1 cellular context compared by ENCODE assay signal in genomic region chr14:77799863-77800730, GRCh38.
TF ChIP-seq lines count a peak whose summit lies in the region.

Gene ADCK1 (plus strand): TSS chr14:77800109. CDS start chr14:77818979, 18,870 bp downstream.

TF ChIP-seq in HepG2, 621 proteins besides CTCF, POLR2A, EP300 and RAD21 (continued from another document and continues in another):
- TF ChIP-seq ARID3A (IDR thresholded peaks at IDR 0.05; ENCODE audit: low read depth, low read length) (no peak), HDAC1 (CRISPR knock-in tag; IDR thresholded peaks at IDR 0.05) (peak; percentile 96), POLR2AphosphoS5 (IDR thresholded peaks at IDR 0.05; ENCODE audit: low read depth, low read length) (peak; percentile 58; the same call in 1 of the 2 replicates), ZNF230 (CRISPR knock-in tag; IDR thresholded peaks at IDR 0.05) (peak; percentile 60; the same call in 1 of the 2 replicates), HOXA5 (CRISPR knock-in tag; IDR thresholded peaks at IDR 0.05) (no peak), ZNF224 (CRISPR knock-in tag; IDR thresholded peaks at IDR 0.05) (0 out of 2 replicates have a peak, but pooled peaks have one; percentile 10), PREB (CRISPR knock-in tag; IDR thresholded peaks at IDR 0.05) (0 out of 2 replicates have a peak, but pooled peaks have one; percentile 19), ZNF264 (CRISPR knock-in tag; IDR thresholded peaks at IDR 0.05) (0 out of 2 replicates have a peak, but pooled peaks have one; percentile 0), FOXC1 (CRISPR knock-in tag; IDR thresholded peaks at IDR 0.05; ENCODE audit: borderline replicate concordance) (peak; percentile 86; the same call in 1 of the 2 replicates), JUNB (CRISPR knock-in tag; IDR thresholded peaks at IDR 0.05; ENCODE audit: borderline replicate concordance) (no peak), SRSF4 (IDR thresholded peaks at IDR 0.05; ENCODE audit: low read depth, low read length, poor library complexity, severe bottlenecking) (no peak), WIZ (CRISPR knock-in tag; IDR thresholded peaks at IDR 0.05) (no peak), ZNF335 (CRISPR knock-in tag; IDR thresholded peaks at IDR 0.05) (peak; percentile 84), JDP2 (CRISPR knock-in tag; IDR thresholded peaks at IDR 0.05; ENCODE audit: borderline replicate concordance) (no peak), HES4 (CRISPR knock-in tag; IDR thresholded peaks at IDR 0.05; ENCODE audit: borderline replicate concordance) (peak; percentile 78), RXRB (CRISPR knock-in tag; IDR thresholded peaks at IDR 0.05; ENCODE audit: borderline replicate concordance) (peak; percentile 55), ZNF317 (CRISPR knock-in tag; IDR thresholded peaks at IDR 0.05) (no peak), E2F5 (CRISPR knock-in tag; conservative IDR thresholded peaks at IDR 0.05) (0 out of 2 replicates have a peak, but pooled peaks have one; percentile 32), MED1 (CRISPR knock-in tag; IDR thresholded peaks at IDR 0.05) (no peak; the same call in 1 of the 2 replicates), MEIS2 (CRISPR knock-in tag; IDR thresholded peaks at IDR 0.05) (peak; percentile 22; the same call in 1 of the 2 replicates), ARID4A (CRISPR knock-in tag; IDR thresholded peaks at IDR 0.05; ENCODE audit: borderline replicate concordance) (peak; percentile 99), GABPB1 (CRISPR knock-in tag; IDR thresholded peaks at IDR 0.05) (peak; percentile 93), GATA4 (IDR thresholded peaks at IDR 0.05; ENCODE audit: borderline replicate concordance, low read depth) (0 out of 2 replicates have a peak, but pooled peaks have one; percentile 9), PHF5A (CRISPR knock-in tag; IDR thresholded peaks at IDR 0.05; ENCODE audit: low read depth, unreplicated experiment) (no peak)
- TF ChIP-seq, protein P1, sequence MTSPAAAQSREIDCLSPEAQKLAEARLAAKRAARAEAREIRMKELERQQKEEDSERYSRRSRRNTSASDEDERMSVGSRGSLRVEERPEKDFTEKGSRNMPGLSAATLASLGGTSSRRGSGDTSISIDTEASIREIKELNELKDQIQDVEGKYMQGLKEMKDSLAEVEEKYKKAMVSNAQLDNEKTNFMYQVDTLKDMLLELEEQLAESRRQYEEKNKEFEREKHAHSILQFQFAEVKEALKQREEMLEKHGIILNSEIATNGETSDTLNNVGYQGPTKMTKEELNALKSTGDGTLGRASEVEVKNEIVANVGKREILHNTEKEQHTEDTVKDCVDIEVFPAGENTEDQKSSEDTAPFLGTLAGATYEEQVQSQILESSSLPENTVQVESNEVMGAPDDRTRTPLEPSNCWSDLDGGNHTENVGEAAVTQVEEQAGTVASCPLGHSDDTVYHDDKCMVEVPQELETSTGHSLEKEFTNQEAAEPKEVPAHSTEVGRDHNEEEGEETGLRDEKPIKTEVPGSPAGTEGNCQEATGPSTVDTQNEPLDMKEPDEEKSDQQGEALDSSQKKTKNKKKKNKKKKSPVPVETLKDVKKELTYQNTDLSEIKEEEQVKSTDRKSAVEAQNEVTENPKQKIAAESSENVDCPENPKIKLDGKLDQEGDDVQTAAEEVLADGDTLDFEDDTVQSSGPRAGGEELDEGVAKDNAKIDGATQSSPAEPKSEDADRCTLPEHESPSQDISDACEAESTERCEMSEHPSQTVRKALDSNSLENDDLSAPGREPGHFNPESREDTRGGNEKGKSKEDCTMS (CRISPR knock-in tag; conservative IDR thresholded peaks at IDR 0.05): no peak
- TF ChIP-seq, protein P2, sequence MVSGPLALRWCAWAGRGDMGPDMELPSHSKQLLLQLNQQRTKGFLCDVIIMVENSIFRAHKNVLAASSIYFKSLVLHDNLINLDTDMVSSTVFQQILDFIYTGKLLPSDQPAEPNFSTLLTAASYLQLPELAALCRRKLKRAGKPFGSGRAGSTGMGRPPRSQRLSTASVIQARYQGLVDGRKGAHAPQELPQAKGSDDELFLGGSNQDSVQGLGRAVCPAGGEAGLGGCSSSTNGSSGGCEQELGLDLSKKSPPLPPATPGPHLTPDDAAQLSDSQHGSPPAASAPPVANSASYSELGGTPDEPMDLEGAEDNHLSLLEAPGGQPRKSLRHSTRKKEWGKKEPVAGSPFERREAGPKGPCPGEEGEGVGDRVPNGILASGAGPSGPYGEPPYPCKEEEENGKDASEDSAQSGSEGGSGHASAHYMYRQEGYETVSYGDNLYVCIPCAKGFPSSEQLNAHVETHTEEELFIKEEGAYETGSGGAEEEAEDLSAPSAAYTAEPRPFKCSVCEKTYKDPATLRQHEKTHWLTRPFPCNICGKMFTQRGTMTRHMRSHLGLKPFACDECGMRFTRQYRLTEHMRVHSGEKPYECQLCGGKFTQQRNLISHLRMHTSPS (CRISPR knock-in tag; IDR thresholded peaks at IDR 0.05; ENCODE audit: low read depth): peak; percentile 65; the same call in 1 of the 2 replicates
- TF ChIP-seq, protein P3, sequence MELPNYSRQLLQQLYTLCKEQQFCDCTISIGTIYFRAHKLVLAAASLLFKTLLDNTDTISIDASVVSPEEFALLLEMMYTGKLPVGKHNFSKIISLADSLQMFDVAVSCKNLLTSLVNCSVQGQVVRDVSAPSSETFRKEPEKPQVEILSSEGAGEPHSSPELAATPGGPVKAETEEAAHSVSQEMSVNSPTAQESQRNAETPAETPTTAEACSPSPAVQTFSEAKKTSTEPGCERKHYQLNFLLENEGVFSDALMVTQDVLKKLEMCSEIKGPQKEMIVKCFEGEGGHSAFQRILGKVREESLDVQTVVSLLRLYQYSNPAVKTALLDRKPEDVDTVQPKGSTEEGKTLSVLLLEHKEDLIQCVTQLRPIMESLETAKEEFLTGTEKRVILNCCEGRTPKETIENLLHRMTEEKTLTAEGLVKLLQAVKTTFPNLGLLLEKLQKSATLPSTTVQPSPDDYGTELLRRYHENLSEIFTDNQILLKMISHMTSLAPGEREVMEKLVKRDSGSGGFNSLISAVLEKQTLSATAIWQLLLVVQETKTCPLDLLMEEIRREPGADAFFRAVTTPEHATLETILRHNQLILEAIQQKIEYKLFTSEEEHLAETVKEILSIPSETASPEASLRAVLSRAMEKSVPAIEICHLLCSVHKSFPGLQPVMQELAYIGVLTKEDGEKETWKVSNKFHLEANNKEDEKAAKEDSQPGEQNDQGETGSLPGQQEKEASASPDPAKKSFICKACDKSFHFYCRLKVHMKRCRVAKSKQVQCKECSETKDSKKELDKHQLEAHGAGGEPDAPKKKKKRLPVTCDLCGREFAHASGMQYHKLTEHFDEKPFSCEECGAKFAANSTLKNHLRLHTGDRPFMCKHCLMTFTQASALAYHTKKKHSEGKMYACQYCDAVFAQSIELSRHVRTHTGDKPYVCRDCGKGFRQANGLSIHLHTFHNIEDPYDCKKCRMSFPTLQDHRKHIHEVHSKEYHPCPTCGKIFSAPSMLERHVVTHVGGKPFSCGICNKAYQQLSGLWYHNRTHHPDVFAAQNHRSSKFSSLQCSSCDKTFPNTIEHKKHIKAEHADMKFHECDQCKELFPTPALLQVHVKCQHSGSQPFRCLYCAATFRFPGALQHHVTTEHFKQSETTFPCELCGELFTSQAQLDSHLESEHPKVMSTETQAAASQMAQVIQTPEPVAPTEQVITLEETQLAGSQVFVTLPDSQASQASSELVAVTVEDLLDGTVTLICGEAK (IDR thresholded peaks at IDR 0.05): no peak
- TF ChIP-seq, protein P3 (CRISPR knock-in tag; IDR thresholded peaks at IDR 0.05): peak; percentile 76; the same call in 1 of the 2 replicates
- TF ChIP-seq, protein P4, sequence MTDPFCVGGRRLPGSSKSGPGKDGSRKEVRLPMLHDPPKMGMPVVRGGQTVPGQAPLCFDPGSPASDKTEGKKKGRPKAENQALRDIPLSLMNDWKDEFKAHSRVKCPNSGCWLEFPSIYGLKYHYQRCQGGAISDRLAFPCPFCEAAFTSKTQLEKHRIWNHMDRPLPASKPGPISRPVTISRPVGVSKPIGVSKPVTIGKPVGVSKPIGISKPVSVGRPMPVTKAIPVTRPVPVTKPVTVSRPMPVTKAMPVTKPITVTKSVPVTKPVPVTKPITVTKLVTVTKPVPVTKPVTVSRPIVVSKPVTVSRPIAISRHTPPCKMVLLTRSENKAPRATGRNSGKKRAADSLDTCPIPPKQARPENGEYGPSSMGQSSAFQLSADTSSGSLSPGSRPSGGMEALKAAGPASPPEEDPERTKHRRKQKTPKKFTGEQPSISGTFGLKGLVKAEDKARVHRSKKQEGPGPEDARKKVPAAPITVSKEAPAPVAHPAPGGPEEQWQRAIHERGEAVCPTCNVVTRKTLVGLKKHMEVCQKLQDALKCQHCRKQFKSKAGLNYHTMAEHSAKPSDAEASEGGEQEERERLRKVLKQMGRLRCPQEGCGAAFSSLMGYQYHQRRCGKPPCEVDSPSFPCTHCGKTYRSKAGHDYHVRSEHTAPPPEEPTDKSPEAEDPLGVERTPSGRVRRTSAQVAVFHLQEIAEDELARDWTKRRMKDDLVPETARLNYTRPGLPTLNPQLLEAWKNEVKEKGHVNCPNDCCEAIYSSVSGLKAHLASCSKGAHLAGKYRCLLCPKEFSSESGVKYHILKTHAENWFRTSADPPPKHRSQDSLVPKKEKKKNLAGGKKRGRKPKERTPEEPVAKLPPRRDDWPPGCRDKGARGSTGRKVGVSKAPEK (CRISPR knock-in tag; IDR thresholded peaks at IDR 0.05; ENCODE audit: borderline replicate concordance): no peak
